8 cellular contexts compared by ENCODE assay signal in genomic region chr6:16168858-16169257, GRCh38. TPM values are rescaled to one million over a fixed set of nuclear protein-coding genes. Genes with fewer than 3 reads are reported as not detected.
DNase-seq lines count a peak whose midpoint lies in the region; ATAC-seq, FAIRE-seq and TF ChIP-seq lines count a peak whose summit lies in the region.

No MANE protein-coding gene starts in this region.

- DNase-seq in DMS114 treated with DMSO at 0.1 percent for 48 hours (lab: John Stamatoyannopoulos, UW; ENCODE audit: unreplicated experiment) (peak; percentile 12), HT1080 (ENCODE audit: low read depth) (peak; percentile 40), Peyer's patch (no peak), fibroblast of pulmonary artery (ENCODE audit: low read depth) (peak; percentile 65), small intestine (peak; percentile 22), HuH-7 (ENCODE audit: low spot score) (no peak), body of pancreas (no peak)

- peak in 5 of 6 experiments; percentile 22 to 44 (median 39) for TF ChIP-seq CTCF in Peyer's patch (IDR thresholded peaks at IDR 0.05)
- peak; percentile 79 for TF ChIP-seq CTCF in fibroblast of pulmonary artery (IDR thresholded peaks at IDR 0.05; ENCODE audit: low read length, missing control alignments)
- peak in 2 of 4 experiments; percentile 23 to 50 for TF ChIP-seq CTCF in gastroesophageal sphincter (IDR thresholded peaks at IDR 0.05)
- peak in 3 of 7 experiments; percentile 22 to 31 (median 24) for TF ChIP-seq CTCF in body of pancreas (IDR thresholded peaks at IDR 0.05)

- no peak for FAIRE-seq in small intestine (lab: Jason Lieb, UNC)

- H3K36me3 ChIP-seq in Peyer's patch (no peaks in the 10 kb centered on the region), small intestine (ENCODE audit: control insufficient read depth in 2 of 2, insufficient read depth in 2 of 2, low read length in 2 of 2) (no peaks in the 10 kb centered on the region), gastroesophageal sphincter (no peaks in the 10 kb centered on the region), body of pancreas (replicated peaks in 1 of 2; ENCODE audit: insufficient read depth in 1 of 2, low read depth in 2 of 2) (no peaks in the 10 kb centered on the region)

- no peaks in the 10 kb centered on the region for H3K27me3 ChIP-seq in Peyer's patch
- H3K27me3 ChIP-seq in small intestine (ENCODE audit: control insufficient read depth in 2 of 2, insufficient read depth in 2 of 2, low read length in 2 of 2): no peaks in the 10 kb centered on the region
- no peaks in the 10 kb centered on the region for H3K27me3 ChIP-seq in gastroesophageal sphincter
- no peaks in the 10 kb centered on the region for H3K27me3 ChIP-seq in body of pancreas

- 61 to 82% (median 66%) methylated on average over 3 of the region's 3 CpGs for WGBS in small intestine, 3 donors
- 69 to 91% methylated on average over 3 of the region's 3 CpGs for WGBS in gastroesophageal sphincter (ENCODE audit: low coverage in 1 of 2), 2 donors
- 71 to 82% methylated on average over 3 of the region's 3 CpGs for WGBS in body of pancreas, 2 donors

- no peak for ATAC-seq in gastroesophageal sphincter
- ATAC-seq in body of pancreas: no peak

- H3K4me1 ChIP-seq in Peyer's patch (no peaks in the 10 kb centered on the region), small intestine (ENCODE audit: control insufficient read depth in 2 of 2, insufficient read depth in 1 of 2, low read depth in 1 of 2, low read length in 1 of 2) (no peaks in the 10 kb centered on the region), gastroesophageal sphincter (peaks cover 0 to 6% (median 0%) of the 10 kb centered on the region in 3 donors), body of pancreas (no peaks in the 10 kb centered on the region)

- no peak overlapping the region for H3K27ac ChIP-seq in Peyer's patch
- H3K27ac ChIP-seq in small intestine (ENCODE audit: low read depth in 1 of 2, low read length in 1 of 2): no peak overlapping the region
- no peak overlapping the region for H3K27ac ChIP-seq in gastroesophageal sphincter
- no peak overlapping the region for H3K27ac ChIP-seq in body of pancreas

- TF ChIP-seq POLR2A in Peyer's patch (IDR thresholded peaks at IDR 0.05) (no peak), gastroesophageal sphincter (IDR thresholded peaks at IDR 0.05) (no peak), body of pancreas (IDR thresholded peaks at IDR 0.05) (no peak)

- H3K4me3 ChIP-seq in Peyer's patch (no peak overlapping the region), fibroblast of pulmonary artery (replicated peaks; ENCODE audit: low read depth, low read length) (no peak overlapping the region), small intestine (ENCODE audit: low read depth in 1 of 2, low read length in 2 of 2) (no peak overlapping the region), gastroesophageal sphincter (no peak overlapping the region), body of pancreas (no peak overlapping the region)

- H3K9me3 ChIP-seq in Peyer's patch (no peaks in the 10 kb centered on the region), small intestine (ENCODE audit: control insufficient read depth, low read depth) (no peaks in the 10 kb centered on the region), gastroesophageal sphincter (no peaks in the 10 kb centered on the region), body of pancreas (no peaks in the 10 kb centered on the region)

- intact Hi-C loops in body of pancreas (cut with DNase I): no loop called here

- no peak for TF ChIP-seq EP300 in gastroesophageal sphincter (IDR thresholded peaks at IDR 0.05)

RNA-seq across cellular contexts. Expression of gene MYLIP, which starts 40.0 kb away (rescaled TPM):
- total RNA-seq in HT1080 (2014; rRNA removed; shearing (Covaris generic)): 6.1 and 6.7 TPM in 2 replicates
- polyA plus RNA-seq in HT1080 (2015; cell fraction: cytosol; rRNA removed): 5.5 and 6.1 TPM in 2 replicates
- 8.4 and 10.0 TPM in 2 replicates for polyA plus RNA-seq in HT1080 (2015; cell fraction: nucleus; rRNA removed)
- total RNA-seq in Peyer's patch (10 to 100 TPM; 20.1 to 46.2 (median 24.7) TPM), gastroesophageal sphincter (100 to 1,000 TPM in 1 of 4 donors, 10 to 100 TPM in 3; 49.9 to 131 (median 79.3) TPM), body of pancreas (10 to 100 TPM; 13.2 to 28.7 TPM)
- polyA plus RNA-seq in small intestine: 10 to 100 TPM; 10.7 to 21.1 (median 16.9) TPM

Comparison
In these comparisons a context has a peak if more than half of its experiments do, and no peak if none do; other contexts are left out.
1. DNase-seq: peak in DMS114 treated with DMSO at 0.1 percent for 48 hours (single experiment), HT1080 (single experiment), fibroblast of pulmonary artery (single experiment) and small intestine (single experiment); none in Peyer's patch (0 of 3), HuH-7 (single experiment) and body of pancreas (0 of 4).